ENCODE assay signal across 8 cellular contexts in the genomic region with DNA sequence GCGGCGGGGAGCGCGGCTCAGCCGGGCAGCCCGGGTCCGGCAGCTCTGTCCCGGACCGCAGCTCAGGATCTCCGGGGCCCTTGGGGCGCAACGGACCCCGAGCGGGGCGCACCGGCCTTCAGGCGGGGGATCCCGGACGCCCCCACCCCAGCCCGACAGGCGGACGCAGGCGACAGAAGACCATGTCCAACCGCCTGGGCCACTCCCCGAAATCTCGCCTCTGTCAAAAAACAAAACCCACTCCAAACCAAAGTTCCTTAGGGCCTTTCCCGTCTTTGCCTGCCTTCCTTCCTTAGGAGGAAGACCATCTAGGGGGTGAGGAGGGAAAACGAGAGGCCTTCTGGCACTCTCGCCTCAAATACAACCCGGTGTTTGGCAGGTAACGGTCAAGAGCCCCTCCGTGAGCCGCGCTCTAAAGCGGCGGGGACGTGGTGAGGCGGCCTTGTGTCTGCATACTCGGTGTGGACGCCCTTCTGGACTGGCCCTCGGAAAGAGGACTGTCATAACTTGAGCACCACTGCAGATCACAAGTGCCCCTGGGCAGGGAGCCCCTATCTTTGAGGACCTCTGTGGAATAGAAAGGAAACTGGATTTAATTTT. TPM values are rescaled to one million over a fixed set of nuclear protein-coding genes. Genes with fewer than 3 reads are reported as not detected.
DNase-seq lines count a peak whose midpoint lies in the region; ATAC-seq and TF ChIP-seq lines count a peak whose summit lies in the region.

No MANE protein-coding gene starts in this region.

- H3K9ac ChIP-seq in duodenal mucosa (ENCODE audit: low read depth in 1 of 2, low read length in 2 of 2) = peak overlapping the region; percentile 76 to 79
- peak overlapping the region; percentile 81 for H3K9ac ChIP-seq in mesendoderm (ENCODE audit: low read length)

- H2AK5ac ChIP-seq in mesendoderm (ENCODE audit: low read length) = no peak overlapping the region

- peak overlapping the region; percentile 80 to 98 for H3K4me3 ChIP-seq in duodenal mucosa (ENCODE audit: low read depth in 1 of 2, low read length in 2 of 2)
- H3K4me3 ChIP-seq in mesendoderm (ENCODE audit: low read length) = peak overlapping the region; percentile 88

- H2BK120ac ChIP-seq in mesendoderm (ENCODE audit: low read depth, low read length) = no peak overlapping the region

- peak overlapping the region; percentile 93 for H3K56ac ChIP-seq in mesendoderm (ENCODE audit: low read length)

- H3K4me1 ChIP-seq in duodenal mucosa (ENCODE audit: control insufficient read depth in 1 of 2, insufficient read depth in 2 of 2, low read length in 2 of 2) (peaks cover 10 to 17% of the 10 kb centered on the region in 2 donors), mesendoderm (ENCODE audit: control insufficient read depth, low read depth, low read length) (no peaks in the 10 kb centered on the region)

- ATAC-seq in GM21528 (IDR thresholded peaks at IDR 0.05; ENCODE audit: low FRiP score, unreplicated experiment) = peak; percentile 2
- no peak for ATAC-seq in HG03159 (IDR thresholded peaks at IDR 0.05; ENCODE audit: unreplicated experiment)

- no peak overlapping the region for H4K8ac ChIP-seq in mesendoderm (ENCODE audit: low read depth, low read length)

- H3K18ac ChIP-seq in mesendoderm (ENCODE audit: low read length) = no peak overlapping the region

- H3K27ac ChIP-seq in duodenal mucosa (ENCODE audit: low read depth, low read length) = peak overlapping the region; percentile 80
- no peak overlapping the region for H3K27ac ChIP-seq in mesendoderm (ENCODE audit: low read depth, low read length)

- WGBS in mesendoderm (ENCODE audit: extremely low coverage, insufficient coverage, low lambda C conversion rate) = no CpG with 5 or more reads among the region's 41 CpGs

- H3K27me3 ChIP-seq in duodenal mucosa (ENCODE audit: control insufficient read depth in 1 of 2, insufficient read depth in 2 of 2, low read length in 2 of 2) = no peaks in the 10 kb centered on the region
- H3K27me3 ChIP-seq in mesendoderm (ENCODE audit: insufficient read depth, low read length, poor library complexity) = no peaks in the 10 kb centered on the region

- H3K36me3 ChIP-seq in duodenal mucosa (ENCODE audit: control insufficient read depth in 1 of 2, insufficient read depth in 2 of 2, low read length in 2 of 2) (peaks cover 0 to 2% of the 10 kb centered on the region in 2 donors), mesendoderm (ENCODE audit: control insufficient read depth, insufficient read depth, low read length) (no peaks in the 10 kb centered on the region)

- peak overlapping the region; percentile 79 for H3K4me2 ChIP-seq in mesendoderm (ENCODE audit: low read length)

- DNase-seq in D341Med (ENCODE audit: low spot score) (peak; percentile 38), mesendoderm (peak; percentile 8), NCI-H226 (no peak)
- DNase-seq in stimulated activated CD4-positive, alpha-beta T cell treated with anti-CD3 and anti-CD28 coated beads, Interleukin-4, amount 100 ng/mL, for 1 hour = no peak

- H3K79me2 ChIP-seq in mesendoderm (ENCODE audit: control insufficient read depth, insufficient read depth, low read length) = no peaks in the 10 kb centered on the region

- no peak overlapping the region for H3K4ac ChIP-seq in mesendoderm (ENCODE audit: low read depth, low read length)

- H3K9me3 ChIP-seq in duodenal mucosa (ENCODE audit: control insufficient read depth in 1 of 2, low read length in 2 of 2) = no peaks in the 10 kb centered on the region

- H2BK15ac ChIP-seq in mesendoderm (replicated peaks; ENCODE audit: low read depth) = no peak overlapping the region

- no peak overlapping the region for H2BK5ac ChIP-seq in mesendoderm (ENCODE audit: low read length)

- H4K5ac ChIP-seq in mesendoderm (ENCODE audit: low read length) = no peak overlapping the region

- no peaks in the 10 kb centered on the region for H3K79me1 ChIP-seq in mesendoderm (ENCODE audit: low read length)

- H3K23ac ChIP-seq in mesendoderm (ENCODE audit: low read length) = no peak overlapping the region

TF ChIP-seq in PFSK-1, 5 proteins besides CTCF, POLR2A, EP300 and RAD21:
- TF ChIP-seq TAF1 (IDR thresholded peaks at IDR 0.05; ENCODE audit: borderline replicate concordance, insufficient read depth, low read length) (no peak), SIN3A (IDR thresholded peaks at IDR 0.05; ENCODE audit: borderline replicate concordance, insufficient read depth, low read length) (0 out of 2 replicates have a peak, but pooled peaks have one; percentile 4)

RNA-seq across cellular contexts. Expression of a gene that starts 0.6 kb away (rescaled TPM):
- polyA plus RNA-seq in PFSK-1 (2012; ENCODE audit: insufficient read length, low read depth) = 2.9 TPM
- 0.63 TPM for polyA plus RNA-seq in mesendoderm (2013, experiment 1 of 2)
- polyA plus RNA-seq in mesendoderm (2013, experiment 2 of 2) = 0.53 TPM

RNA-seq across cellular contexts. Expression of a gene that starts 15.0 kb away (rescaled TPM):
- polyA plus RNA-seq in PFSK-1 (2012; ENCODE audit: insufficient read length, low read depth) = 10.0 TPM
- 2.2 TPM for polyA plus RNA-seq in mesendoderm (2013, experiment 1 of 2)
- polyA plus RNA-seq in mesendoderm (2013, experiment 2 of 2) = 2.2 TPM

Comparison
In these comparisons a context has a peak if more than half of its experiments do, and no peak if none do; other contexts are left out.
1. DNase-seq: peak in D341Med (single experiment) and mesendoderm (single experiment); none in stimulated activated CD4-positive, alpha-beta T cell treated with anti-CD3 and anti-CD28 coated beads, Interleukin-4, amount 100 ng/mL, for 1 hour (single experiment) and NCI-H226 (single experiment).